ENCODE assay signal across 13 cellular contexts in genomic region chr1:40901886-40902633, GRCh38. TPM values are rescaled to one million over a fixed set of nuclear protein-coding genes. Genes with fewer than 3 reads are reported as not detected.
DNase-seq lines count a peak whose midpoint lies in the region; ATAC-seq, FAIRE-seq and TF ChIP-seq lines count a peak whose summit lies in the region.
"Had no signal": no experiment of that assay in that cellular context is flagged by ENCODE, and none has a peak within 500 bp of the region (broad histone marks: within the 10 kb centered on the region; RNA-seq: fewer than 3 reads in every experiment).

No MANE protein-coding gene starts in this region.

- WGBS in psoas muscle, 3 donors, result 54 to 55% (median 55%) methylated on average over 11 of the region's 11 CpGs
- 70 to 80% (median 73%) methylated on average over 11 of the region's 11 CpGs for WGBS in small intestine, 3 donors

- DNase-seq in Daoy (ENCODE audit: low read depth) (peak; percentile 83), SK-MEL-5 (ENCODE audit: low read depth, low spot score) (peak; percentile 71), fibroblast of lung (ENCODE audit: low read depth in 2 of 2) (peak; percentile 68 to 70), psoas muscle (peak; percentile 48 to 71), small intestine (no peak), RKO (ENCODE audit: low spot score) (no peak)
- DNase-seq in activated CD8-positive, alpha-beta memory T cell treated with anti-CD3 and anti-CD28 coated beads, Interleukin-2, amount 50 U/mL, for 48 hours, result no peak
- DNase-seq: activated CD4-positive, alpha-beta T cell treated with anti-CD3 and anti-CD28 coated beads for 36 hours; DND-41; NCI-H774 had no signal

- H3K9me3 ChIP-seq in fibroblast of lung (ENCODE audit: control insufficient read depth, insufficient read depth, low read depth, low read length) (no peaks in the 10 kb centered on the region), psoas muscle (no peaks in the 10 kb centered on the region), small intestine (ENCODE audit: control insufficient read depth, low read depth) (no peaks in the 10 kb centered on the region)

- in situ Hi-C loops in SK-MEL-5 (cut with HindIII; ENCODE audit: low pct_unique_long_range_greater_than_20kb, low sequenced_read_pairs), result no loop called here

- H3K79me2 ChIP-seq in fibroblast of lung (ENCODE audit: control insufficient read depth, insufficient read depth, low read length), result no peaks in the 10 kb centered on the region

- FAIRE-seq in small intestine (lab: Jason Lieb, UNC), result no peak
- FAIRE-seq: islet of Langerhans had no signal

- TF ChIP-seq CTCF in fibroblast of lung (conservative IDR thresholded peaks at IDR 0.05 in 1 of 2, IDR thresholded peaks at IDR 0.05 in 1 of 2; ENCODE audit: low read depth in 1 of 2, low read length in 2 of 2) (no peak), psoas muscle (IDR thresholded peaks at IDR 0.05) (no peak)

- H3K36me3 ChIP-seq in fibroblast of lung (ENCODE audit: control insufficient read depth, insufficient read depth, low read length) (no peaks in the 10 kb centered on the region), psoas muscle (ENCODE audit: insufficient read depth in 1 of 2, low read depth in 1 of 2) (no peaks in the 10 kb centered on the region), small intestine (ENCODE audit: control insufficient read depth in 2 of 2, insufficient read depth in 2 of 2, low read length in 2 of 2) (no peaks in the 10 kb centered on the region)
- H3K36me3 ChIP-seq: cardiac muscle cell had no signal

- no peak overlapping the region for H3K4me2 ChIP-seq in fibroblast of lung (ENCODE audit: extremely low read depth, insufficient read depth, low read length)

- peaks cover 7% of the 10 kb centered on the region for H3K4me1 ChIP-seq in fibroblast of lung (ENCODE audit: control insufficient read depth, extremely low read depth, insufficient read depth, low read length)
- no peaks in the 10 kb centered on the region for H3K4me1 ChIP-seq in psoas muscle
- no peaks in the 10 kb centered on the region for H3K4me1 ChIP-seq in small intestine (ENCODE audit: control insufficient read depth in 2 of 2, insufficient read depth in 1 of 2, low read depth in 1 of 2, low read length in 1 of 2)

- peak in 1 of 4 donors; percentile 22 for ATAC-seq in psoas muscle
- ATAC-seq in GM21390 (IDR thresholded peaks at IDR 0.05; ENCODE audit: unreplicated experiment), result no peak
- ATAC-seq: activated CD4-positive, alpha-beta T cell treated with anti-CD3 and anti-CD28 coated beads for 36 hours had no signal

- intact Hi-C loops in psoas muscle (cut with DNase I), result no loop called here

- no peak overlapping the region for H3K9ac ChIP-seq in fibroblast of lung (ENCODE audit: insufficient read depth, low read length)

- no peak overlapping the region for H2AFZ ChIP-seq in fibroblast of lung (ENCODE audit: low read length)

- H4K20me1 ChIP-seq in fibroblast of lung (ENCODE audit: control insufficient read depth, extremely low read depth, insufficient read depth, low read length), result no peaks in the 10 kb centered on the region

- H3K27me3 ChIP-seq in fibroblast of lung (ENCODE audit: control insufficient read depth, insufficient read depth, low read length) (no peaks in the 10 kb centered on the region), psoas muscle (ENCODE audit: insufficient read depth in 3 of 3, low read length in 2 of 3) (no peaks in the 10 kb centered on the region), small intestine (ENCODE audit: control insufficient read depth in 2 of 2, insufficient read depth in 2 of 2, low read length in 2 of 2) (no peaks in the 10 kb centered on the region)
- H3K27me3 ChIP-seq: cardiac muscle cell had no signal

- no peak overlapping the region for H3K4me3 ChIP-seq in fibroblast of lung (replicated peaks in 1 of 4; ENCODE audit: control extremely low read depth in 1 of 4, insufficient read depth in 1 of 4, low read depth in 3 of 4, low read length in 4 of 4)
- H3K4me3 ChIP-seq in psoas muscle, result no peak overlapping the region
- H3K4me3 ChIP-seq in small intestine (ENCODE audit: low read depth in 1 of 2, low read length in 2 of 2), result no peak overlapping the region
- H3K4me3 ChIP-seq: cardiac muscle cell had no signal

- H3K27ac ChIP-seq in fibroblast of lung (ENCODE audit: insufficient read depth, low read length) (no peak overlapping the region), psoas muscle (no peak overlapping the region), small intestine (ENCODE audit: low read depth in 1 of 2, low read length in 1 of 2) (no peak overlapping the region)
- H3K27ac ChIP-seq: cardiac muscle cell had no signal

RNA-seq across cellular contexts. Expression of gene CITED4, which starts 39.9 kb away (rescaled TPM):
- total RNA-seq in Daoy (2014; rRNA removed; shearing (Covaris generic)), result 5.8 and 18.7 TPM in 2 replicates
- 0.55 TPM in 1 of 2 replicates, not detected in the other for total RNA-seq in SK-MEL-5 (2014; rRNA removed; shearing (Covaris generic))
- 2.6 and 2.7 TPM in 2 replicates for polyA plus RNA-seq in SK-MEL-5 (2015; cell fraction: cytosol; rRNA removed)
- polyA plus RNA-seq in SK-MEL-5 (2015; cell fraction: nucleus; rRNA removed), result 0.33 and 0.34 TPM in 2 replicates
- total RNA-seq in fibroblast of lung, result 1.7 and 2.6 TPM in 2 replicates
- 0.20 and 0.58 TPM in 2 replicates for polyA plus RNA-seq in fibroblast of lung
- 1.6 and 3.7 TPM in 2 replicates for polyA plus RNA-seq in fibroblast of lung (2012)
- polyA minus RNA-seq in fibroblast of lung (ENCODE audit: low replicate concordance), result 1.2 TPM in 1 of 2 replicates, not detected in the other
- total RNA-seq in psoas muscle, result 10 to 100 TPM; 16.0 to 24.7 (median 18.6) TPM
- 10 to 100 TPM in 1 of 3 donors, 1 to 10 TPM in 2; 5.6 to 40.9 (median 6.6) TPM for polyA plus RNA-seq in psoas muscle
- polyA plus RNA-seq in small intestine, result 1 to 10 TPM in 1 of 3 donors, under 1 TPM in 1, not detected in 1; 0.54 to 2.7 TPM

Comparison
In these comparisons a context has a peak if more than half of its experiments do, and no peak if none do; other contexts are left out.
1. DNase-seq: peak in Daoy (single experiment), SK-MEL-5 (single experiment), fibroblast of lung (2 of 2) and psoas muscle (2 of 2); none in activated CD8-positive, alpha-beta memory T cell treated with anti-CD3 and anti-CD28 coated beads, Interleukin-2, amount 50 U/mL, for 48 hours (single experiment), small intestine (single experiment) and RKO (single experiment).